In genomic region chr2:2860583-2861300, GRCh38 we compare ENCODE assay signal across 20 cellular contexts.
DNase-seq lines count a peak whose midpoint lies in the region; ATAC-seq, FAIRE-seq and TF ChIP-seq lines count a peak whose summit lies in the region.
"Had no signal": no experiment of that assay in that cellular context is flagged by ENCODE, and none has a peak within 500 bp of the region (broad histone marks: within the 10 kb centered on the region; RNA-seq: fewer than 3 reads in every experiment).

No MANE protein-coding gene starts in this region.

- no peak for FAIRE-seq in HepG2 (lab: Jason Lieb, UNC)
- FAIRE-seq: A204.1, GM19239 had no signal

- CTCF ChIA-PET in HEK293T (lab: Yijun Ruan, JAX) (no interaction called here), HepG2 (lab: Yijun Ruan, JAX; ENCODE audit: low intra/inter-chr PET ratio, low total read pairs) (no interaction called here)

- ATAC-seq in HepG2 (no peak), HG02973 (IDR thresholded peaks at IDR 0.05; ENCODE audit: unreplicated experiment) (no peak)

- no peak overlapping the region for H3K4me3 ChIP-seq in HepG2 (replicated peaks in 1 of 3; ENCODE audit: insufficient read depth in 1 of 3, low read depth in 2 of 3, low read length in 3 of 3)
- no peak overlapping the region for H3K4me3 ChIP-seq in spleen
- H3K4me3 ChIP-seq: GM23248, HAP-1 had no signal

- H4K20me1 ChIP-seq in HepG2 (ENCODE audit: insufficient read depth, low read length), result no peaks in the 10 kb centered on the region

- no peak overlapping the region for H3K9ac ChIP-seq in HepG2 (ENCODE audit: insufficient read depth, low read depth, low read length)
- H3K9ac ChIP-seq: GM23248 had no signal

- TF ChIP-seq CTCF in HepG2 (CRISPR knock-in tag; IDR thresholded peaks at IDR 0.05) (no peak), spleen (IDR thresholded peaks at IDR 0.05 in 8 of 11, conservative IDR thresholded peaks at IDR 0.05 in 3 of 11) (no peak)

- no TSS peak for BruUV-seq in HepG2 (replicated peaks; lab: Mats Ljungman, UMichigan)

- DNase-seq in HEK293T (ENCODE audit: extremely low spot score), result no peak
- DNase-seq in HepG2 (ENCODE audit: low spot score), result no peak
- peak; percentile 57 for DNase-seq in spleen
- DNase-seq in HK-2 (ENCODE audit: unreplicated experiment), result no peak
- no peak for DNase-seq in COR-L47 (lab: John Stamatoyannopoulos, UW)
- DNase-seq in NCI-H1417 (lab: John Stamatoyannopoulos, UW), result no peak
- DNase-seq: AML-193; CD4-positive, alpha-beta T cell; DMS153; DMS79; GDM1; GM23248; Kasumi-1; KG1 had no signal

- H3K4me1 ChIP-seq in HepG2 (ENCODE audit: insufficient read depth, low read length) (no peaks in the 10 kb centered on the region), spleen (no peaks in the 10 kb centered on the region)
- H3K4me1 ChIP-seq: HAP-1 had no signal

- no peaks in the 10 kb centered on the region for H3K9me3 ChIP-seq in HepG2 (ENCODE audit: low read length)
- H3K9me3 ChIP-seq in spleen, result no peaks in the 10 kb centered on the region
- H3K9me3 ChIP-seq: HAP-1 had no signal

- H2AFZ ChIP-seq in HepG2 (ENCODE audit: low read length), result no peak overlapping the region
- H2AFZ ChIP-seq: GM23248 had no signal

- TF ChIP-seq RAD21 in Ishikawa (IDR thresholded peaks at IDR 0.05; ENCODE audit: low read depth) (no peak), HepG2 (CRISPR knock-in tag; IDR thresholded peaks at IDR 0.05) (no peak)

- H3K4me2 ChIP-seq in HepG2 (ENCODE audit: low read depth, low read length), result no peak overlapping the region

- TF ChIP-seq EP300 in Ishikawa (IDR thresholded peaks at IDR 0.05; ENCODE audit: borderline replicate concordance) (no peak), HepG2 (IDR thresholded peaks at IDR 0.05; ENCODE audit: low read depth in 2 of 2, low read length in 2 of 2) (no peak), HepG2 (CRISPR knock-in tag; IDR thresholded peaks at IDR 0.05; ENCODE audit: borderline replicate concordance) (no peak)

- POLR2A ChIA-PET in HEK293T (lab: Yijun Ruan, JAX), result no interaction called here
- POLR2A ChIA-PET in HepG2 (lab: Yijun Ruan, JAX), result no interaction called here

- H3K27me3 ChIP-seq in HepG2 (ENCODE audit: control insufficient read depth in 1 of 2, insufficient read depth in 2 of 2, low read length in 2 of 2) (peaks cover 1 to 10% of the 10 kb centered on the region in 2 experiments; a peak in 1 of 5 replicates), spleen (replicated peaks in 1 of 7) (no peaks in the 10 kb centered on the region)

- H3K79me2 ChIP-seq in HepG2 (ENCODE audit: insufficient read depth, low read length), result no peaks in the 10 kb centered on the region

- 54% methylated on average over 16 of the region's 20 CpGs for WGBS in HepG2 (ENCODE audit: low lambda C conversion rate)
- 87 to 92% (median 91%) methylated on average over 20 of the region's 20 CpGs for WGBS in spleen, 5 donors

- H3K27ac ChIP-seq in HepG2 (ENCODE audit: extremely low read length, insufficient read depth, low read length) (no peak overlapping the region), spleen (no peak overlapping the region)
- H3K27ac ChIP-seq: C4-2B, GM23248 had no signal

- no peak for TF ChIP-seq POLR2A in HepG2 (IDR thresholded peaks at IDR 0.05; ENCODE audit: insufficient read depth in 1 of 2, low read depth in 2 of 2, low read length in 2 of 2)
- no peak for TF ChIP-seq POLR2A in spleen (IDR thresholded peaks at IDR 0.05)

- no peaks in the 10 kb centered on the region for H3K36me3 ChIP-seq in HepG2 (replicated peaks in 1 of 2; ENCODE audit: control insufficient read depth in 1 of 2, insufficient read depth in 2 of 2, low read length in 2 of 2)
- H3K36me3 ChIP-seq in spleen, result no peaks in the 10 kb centered on the region
- H3K36me3 ChIP-seq: HAP-1 had no signal

- intact Hi-C loops in HepG2 (cut with micrococcal nuclease; ENCODE audit: unreplicated experiment) (no loop called here), spleen (cut with DNase I; ENCODE audit: low total_unique reads) (no loop called here)

- in situ Hi-C loops in HepG2 (cut with HindIII; ENCODE audit: extremely low pct_ligation_motif_present, low pct_unique_long_range_greater_than_20kb), result no loop called here

TF ChIP-seq in HEK293T, 16 proteins besides CTCF, POLR2A, EP300 and RAD21:
- peak; percentile 61 for TF ChIP-seq L3MBTL2 (conservative IDR thresholded peaks at IDR 0.05)
- no peak for TF ChIP-seq LEF1 (IDR thresholded peaks at IDR 0.05; ENCODE audit: borderline replicate concordance)
- no peak for TF ChIP-seq HDGF (IDR thresholded peaks at IDR 0.05; ENCODE audit: borderline replicate concordance)

TF ChIP-seq in Ishikawa, 13 proteins besides CTCF, POLR2A, EP300 and RAD21:
- no peak for TF ChIP-seq CEBPB (IDR thresholded peaks at IDR 0.05)
- 0 out of 2 replicates have a peak, but pooled peaks have one; percentile 45 for TF ChIP-seq USF1 (IDR thresholded peaks at IDR 0.05)
- TF ChIP-seq CREB1 (IDR thresholded peaks at IDR 0.05; ENCODE audit: low read depth), result no peak

TF ChIP-seq in HepG2, 621 proteins besides CTCF, POLR2A, EP300 and RAD21 (continues in another document):
- TF ChIP-seq MNT (IDR thresholded peaks at IDR 0.05), result peak; percentile 99
- TF ChIP-seq LCORL (IDR thresholded peaks at IDR 0.05), result peak; percentile 36; the same call in 1 of the 2 replicates
- TF ChIP-seq LCORL (CRISPR knock-in tag; IDR thresholded peaks at IDR 0.05), result no peak
- TF ChIP-seq POGK (CRISPR knock-in tag; conservative IDR thresholded peaks at IDR 0.05), result no peak
- peak; percentile 95 for TF ChIP-seq USF2 (IDR thresholded peaks at IDR 0.05; ENCODE audit: low read depth, low read length)
- TF ChIP-seq USF2 (CRISPR knock-in tag; IDR thresholded peaks at IDR 0.05; ENCODE audit: borderline replicate concordance), result no peak
